21 cellular contexts compared by ENCODE assay signal in the genomic region with DNA sequence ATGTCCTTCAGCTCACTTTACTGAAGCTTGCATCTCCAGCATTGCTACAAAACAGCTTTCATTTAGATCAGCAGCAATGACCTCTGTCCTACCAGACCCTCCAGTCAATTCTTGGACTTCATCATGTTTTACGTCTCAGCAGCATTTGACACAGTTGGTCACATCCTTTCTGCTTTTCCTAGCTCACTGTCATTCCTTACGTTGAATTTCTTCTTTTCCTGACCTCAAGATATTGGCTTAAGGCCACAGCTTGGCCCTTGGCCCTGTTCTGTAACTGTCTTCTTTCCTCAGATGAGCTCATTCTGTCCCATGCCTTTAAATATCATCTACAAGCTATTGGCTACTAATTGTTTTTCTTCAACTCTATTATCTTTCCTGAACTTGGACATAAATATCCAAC.
DNase-seq lines count a peak whose midpoint lies in the region; ATAC-seq, FAIRE-seq and TF ChIP-seq lines count a peak whose summit lies in the region.
"Had no signal": no experiment of that assay in that cellular context is flagged by ENCODE, and none has a peak within 500 bp of the region (broad histone marks: within the 10 kb centered on the region; RNA-seq: fewer than 3 reads in every experiment).

No MANE protein-coding gene starts in this region.

- H3K36me3 ChIP-seq in fibroblast of lung (ENCODE audit: control insufficient read depth, insufficient read depth, low read length) (no peaks in the 10 kb centered on the region), parathyroid adenoma (ENCODE audit: control insufficient read depth, insufficient read depth, low read length) (no peaks in the 10 kb centered on the region)
- H3K36me3 ChIP-seq: BE2C had no signal

- H3K4me1 ChIP-seq in fibroblast of lung (ENCODE audit: control insufficient read depth, extremely low read depth, insufficient read depth, low read length) (peaks cover 2% of the 10 kb centered on the region), parathyroid adenoma (no peaks in the 10 kb centered on the region)
- H3K4me1 ChIP-seq: BE2C, foreskin keratinocyte had no signal

- no peaks in the 10 kb centered on the region for H3K27me3 ChIP-seq in fibroblast of lung (ENCODE audit: control insufficient read depth, insufficient read depth, low read length)
- H3K27me3 ChIP-seq in parathyroid adenoma (ENCODE audit: control insufficient read depth, insufficient read depth, low read length): no peaks in the 10 kb centered on the region
- H3K27me3 ChIP-seq: BE2C, foreskin keratinocyte had no signal

- in situ Hi-C loops in G401 (cut with HindIII; ENCODE audit: low sequenced_read_pairs): no loop called here

- H3K4me3 ChIP-seq in fibroblast of lung (replicated peaks in 1 of 4; ENCODE audit: control extremely low read depth in 1 of 4, insufficient read depth in 1 of 4, low read depth in 3 of 4, low read length in 4 of 4): no peak overlapping the region
- no peak overlapping the region for H3K4me3 ChIP-seq in parathyroid adenoma (ENCODE audit: low read depth, low read length)

- no peak for TF ChIP-seq CTCF in fibroblast of lung (conservative IDR thresholded peaks at IDR 0.05 in 1 of 2, IDR thresholded peaks at IDR 0.05 in 1 of 2; ENCODE audit: low read depth in 1 of 2, low read length in 2 of 2)
- no peak for TF ChIP-seq CTCF in parathyroid adenoma (IDR thresholded peaks at IDR 0.05)

- H3K27ac ChIP-seq in fibroblast of lung (ENCODE audit: insufficient read depth, low read length) (no peak overlapping the region), parathyroid adenoma (no peak overlapping the region)
- H3K27ac ChIP-seq: foreskin keratinocyte had no signal

- no peak overlapping the region for H3K9ac ChIP-seq in fibroblast of lung (ENCODE audit: insufficient read depth, low read length)
- no peak overlapping the region for H3K9ac ChIP-seq in parathyroid adenoma

- ATAC-seq in GM21447 (IDR thresholded peaks at IDR 0.05; ENCODE audit: unreplicated experiment): no peak
- ATAC-seq: foreskin keratinocyte, WTC11 had no signal

- H3K79me2 ChIP-seq in fibroblast of lung (ENCODE audit: control insufficient read depth, insufficient read depth, low read length): no peaks in the 10 kb centered on the region
- no peaks in the 10 kb centered on the region for H3K79me2 ChIP-seq in parathyroid adenoma

- H3K9me3 ChIP-seq in fibroblast of lung (ENCODE audit: control insufficient read depth, insufficient read depth, low read depth, low read length) (no peaks in the 10 kb centered on the region), parathyroid adenoma (ENCODE audit: control insufficient read depth, low read length) (no peaks in the 10 kb centered on the region)
- H3K9me3 ChIP-seq: BE2C had no signal

- H2AFZ ChIP-seq in fibroblast of lung (ENCODE audit: low read length) (no peak overlapping the region), parathyroid adenoma (peak overlapping the region; percentile 24)

- peak; percentile 98 for FAIRE-seq in TTC549 (lab: Jason Lieb, UNC)
- FAIRE-seq: colon, small intestine had no signal

- no peaks in the 10 kb centered on the region for H4K20me1 ChIP-seq in fibroblast of lung (ENCODE audit: control insufficient read depth, extremely low read depth, insufficient read depth, low read length)

- H3K4me2 ChIP-seq in fibroblast of lung (ENCODE audit: extremely low read depth, insufficient read depth, low read length) (no peak overlapping the region), parathyroid adenoma (ENCODE audit: low read length) (no peak overlapping the region)

- DNase-seq in G401 (ENCODE audit: low spot score) (peak; percentile 42), fibroblast of lung (ENCODE audit: low read depth in 2 of 2) (peak; percentile 57 to 67), retina (no peak), HuH-7 (ENCODE audit: low spot score) (no peak)
- DNase-seq: activated CD4-positive, alpha-beta T cell treated with anti-CD3 and anti-CD28 coated beads, Interleukin-2, amount 50 U/mL, for 48 hours; activated T-cell treated with anti-CD3 and anti-CD28 coated beads for 4 hours; BE2C; DND-41; endodermal cell; foreskin keratinocyte; KBM-7; midbrain; NCI-H1092; NCI-H2029; small intestine; stimulated activated naive CD4-positive, alpha-beta T cell had no signal

Comparison
In these comparisons a context has a peak if more than half of its experiments do, and no peak if none do; other contexts are left out.
1. DNase-seq: peak in G401 (single experiment) and fibroblast of lung (2 of 2); none in retina (single experiment) and HuH-7 (single experiment).